1 cellular context compared by ENCODE assay signal in genomic region chr5:177404641-177405134, GRCh38.
TF ChIP-seq lines count a peak whose summit lies in the region.

No MANE protein-coding gene starts in this region.

TF ChIP-seq in HEK293, 187 proteins besides CTCF, POLR2A, EP300 and RAD21 (continued from another document):
- TF ChIP-seq ZSCAN5A (tag by site-specific recombination; IDR thresholded peaks at IDR 0.05) (no peak), ZFP3 (tag by site-specific recombination; IDR thresholded peaks at IDR 0.05; ENCODE audit: low read depth) (no peak)
